In the genomic region with DNA sequence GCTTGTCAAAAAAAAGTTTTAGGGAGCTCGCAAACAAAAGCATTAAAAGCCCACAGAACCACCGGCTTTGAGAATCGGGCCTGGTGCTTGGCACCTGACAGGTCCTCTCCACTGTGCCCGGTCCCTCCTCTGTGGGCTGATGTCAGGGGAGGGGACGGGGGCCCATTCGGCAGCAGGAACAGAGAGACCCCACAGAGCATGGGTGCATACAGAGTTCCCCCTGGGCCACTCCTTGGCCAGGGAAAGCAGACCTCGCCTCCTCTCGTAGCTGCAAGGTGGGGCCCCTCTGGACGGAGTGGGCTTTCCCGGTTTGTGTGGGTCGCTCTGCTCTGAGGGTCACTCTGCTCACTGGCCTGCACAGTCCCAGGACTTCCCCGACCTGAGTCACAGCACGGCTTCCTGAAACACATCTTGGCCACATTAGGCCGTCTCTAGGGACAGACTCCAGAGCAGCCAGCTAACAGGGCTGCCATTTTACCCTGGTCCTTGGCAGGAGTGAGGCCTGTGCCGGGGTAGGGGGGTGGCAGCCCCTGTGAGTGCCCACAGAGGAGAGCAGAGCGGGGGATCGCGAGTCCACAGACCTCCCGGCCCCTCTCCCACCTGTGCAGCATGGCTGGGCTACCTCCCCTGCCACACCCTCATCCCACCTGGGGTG, we compare ENCODE assay signal across 1 cellular context.
TF ChIP-seq lines count a peak whose summit lies in the region.

No MANE protein-coding gene starts in this region.

TF ChIP-seq in GM12878, 131 proteins besides CTCF, POLR2A, EP300 and RAD21 (continued from another document):
- TF ChIP-seq, protein P1, sequence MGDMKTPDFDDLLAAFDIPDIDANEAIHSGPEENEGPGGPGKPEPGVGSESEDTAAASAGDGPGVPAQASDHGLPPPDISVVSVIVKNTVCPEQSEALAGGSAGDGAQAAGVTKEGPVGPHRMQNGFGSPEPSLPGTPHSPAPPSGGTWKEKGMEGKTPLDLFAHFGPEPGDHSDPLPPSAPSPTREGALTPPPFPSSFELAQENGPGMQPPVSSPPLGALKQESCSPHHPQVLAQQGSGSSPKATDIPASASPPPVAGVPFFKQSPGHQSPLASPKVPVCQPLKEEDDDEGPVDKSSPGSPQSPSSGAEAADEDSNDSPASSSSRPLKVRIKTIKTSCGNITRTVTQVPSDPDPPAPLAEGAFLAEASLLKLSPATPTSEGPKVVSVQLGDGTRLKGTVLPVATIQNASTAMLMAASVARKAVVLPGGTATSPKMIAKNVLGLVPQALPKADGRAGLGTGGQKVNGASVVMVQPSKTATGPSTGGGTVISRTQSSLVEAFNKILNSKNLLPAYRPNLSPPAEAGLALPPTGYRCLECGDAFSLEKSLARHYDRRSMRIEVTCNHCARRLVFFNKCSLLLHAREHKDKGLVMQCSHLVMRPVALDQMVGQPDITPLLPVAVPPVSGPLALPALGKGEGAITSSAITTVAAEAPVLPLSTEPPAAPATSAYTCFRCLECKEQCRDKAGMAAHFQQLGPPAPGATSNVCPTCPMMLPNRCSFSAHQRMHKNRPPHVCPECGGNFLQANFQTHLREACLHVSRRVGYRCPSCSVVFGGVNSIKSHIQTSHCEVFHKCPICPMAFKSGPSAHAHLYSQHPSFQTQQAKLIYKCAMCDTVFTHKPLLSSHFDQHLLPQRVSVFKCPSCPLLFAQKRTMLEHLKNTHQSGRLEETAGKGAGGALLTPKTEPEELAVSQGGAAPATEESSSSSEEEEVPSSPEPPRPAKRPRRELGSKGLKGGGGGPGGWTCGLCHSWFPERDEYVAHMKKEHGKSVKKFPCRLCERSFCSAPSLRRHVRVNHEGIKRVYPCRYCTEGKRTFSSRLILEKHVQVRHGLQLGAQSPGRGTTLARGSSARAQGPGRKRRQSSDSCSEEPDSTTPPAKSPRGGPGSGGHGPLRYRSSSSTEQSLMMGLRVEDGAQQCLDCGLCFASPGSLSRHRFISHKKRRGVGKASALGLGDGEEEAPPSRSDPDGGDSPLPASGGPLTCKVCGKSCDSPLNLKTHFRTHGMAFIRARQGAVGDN (IDR thresholded peaks at IDR 0.05) = peak; percentile 81
- TF ChIP-seq BHLHE40 (IDR thresholded peaks at IDR 0.05; ENCODE audit: borderline replicate concordance in 1 of 2, low read depth in 2 of 2, low read length in 1 of 2) (peak in 1 of 2 experiments; percentile 8; a peak in 1 of 4 replicates), MEF2B (IDR thresholded peaks at IDR 0.05; ENCODE audit: partially characterized antibody, poor library complexity, severe bottlenecking) (peak; percentile 79), DPF2 (IDR thresholded peaks at IDR 0.05) (0 out of 2 replicates have a peak, but pooled peaks have one; percentile 44), FOXK2 (IDR thresholded peaks at IDR 0.05) (no peak)
- TF ChIP-seq, protein P2, sequence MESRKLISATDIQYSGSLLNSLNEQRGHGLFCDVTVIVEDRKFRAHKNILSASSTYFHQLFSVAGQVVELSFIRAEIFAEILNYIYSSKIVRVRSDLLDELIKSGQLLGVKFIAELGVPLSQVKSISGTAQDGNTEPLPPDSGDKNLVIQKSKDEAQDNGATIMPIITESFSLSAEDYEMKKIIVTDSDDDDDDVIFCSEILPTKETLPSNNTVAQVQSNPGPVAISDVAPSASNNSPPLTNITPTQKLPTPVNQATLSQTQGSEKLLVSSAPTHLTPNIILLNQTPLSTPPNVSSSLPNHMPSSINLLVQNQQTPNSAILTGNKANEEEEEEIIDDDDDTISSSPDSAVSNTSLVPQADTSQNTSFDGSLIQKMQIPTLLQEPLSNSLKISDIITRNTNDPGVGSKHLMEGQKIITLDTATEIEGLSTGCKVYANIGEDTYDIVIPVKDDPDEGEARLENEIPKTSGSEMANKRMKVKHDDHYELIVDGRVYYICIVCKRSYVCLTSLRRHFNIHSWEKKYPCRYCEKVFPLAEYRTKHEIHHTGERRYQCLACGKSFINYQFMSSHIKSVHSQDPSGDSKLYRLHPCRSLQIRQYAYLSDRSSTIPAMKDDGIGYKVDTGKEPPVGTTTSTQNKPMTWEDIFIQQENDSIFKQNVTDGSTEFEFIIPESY (IDR thresholded peaks at IDR 0.05) = no peak
